Comparison of ENCODE assay signal across 10 cellular contexts in genomic region chr17:78329263-78330059, GRCh38. TPM values are rescaled to one million over a fixed set of nuclear protein-coding genes. Genes with fewer than 3 reads are reported as not detected.
DNase-seq lines count a peak whose midpoint lies in the region; ATAC-seq, FAIRE-seq and TF ChIP-seq lines count a peak whose summit lies in the region.
"Had no signal": no experiment of that assay in that cellular context is flagged by ENCODE, and none has a peak within 500 bp of the region (broad histone marks: within the 10 kb centered on the region; RNA-seq: fewer than 3 reads in every experiment).

No MANE protein-coding gene starts in this region.

- H3K18ac ChIP-seq in H9 (ENCODE audit: insufficient read length, low read depth, low read length): no peak overlapping the region

- no peak overlapping the region for H3K56ac ChIP-seq in H9 (ENCODE audit: insufficient read length, low read depth, low read length)

- H4K91ac ChIP-seq in H9 (ENCODE audit: insufficient read length, low read depth, low read length): no peak overlapping the region

- peak; percentile 69 for ATAC-seq in activated naive CD8-positive, alpha-beta T cell treated with anti-CD3 and anti-CD28 coated beads, Interleukin-2, amount 50 U/mL, for 24 hours
- ATAC-seq in GM21619 (IDR thresholded peaks at IDR 0.05; ENCODE audit: unreplicated experiment) (no peak), HG03196 (IDR thresholded peaks at IDR 0.05; ENCODE audit: unreplicated experiment) (no peak)

- no peak overlapping the region for H3K23ac ChIP-seq in H9 (ENCODE audit: insufficient read length, low read depth, low read length)

- H3K27me3 Mint-ChIP-seq in activated naive CD8-positive, alpha-beta T cell treated with anti-CD3 and anti-CD28 coated beads, Interleukin-2, amount 50 U/mL, for 24 hours: no peaks in the 10 kb centered on the region
- peaks cover 2% of the 10 kb centered on the region for H3K27me3 Mint-ChIP-seq in H9 (ENCODE audit: low read depth)

- no peak overlapping the region for H3K4me2 ChIP-seq in H9 (ENCODE audit: insufficient read depth, insufficient read length, low read length)

- no peak overlapping the region for H3K4ac ChIP-seq in H9 (ENCODE audit: low read depth, low read length)

- peak; percentile 63 for DNase-seq in CD1c-positive myeloid dendritic cell (ENCODE audit: extremely low spot score)
- DNase-seq in HTR-8/SVneo (ENCODE audit: insufficient read length, low spot score): peak; percentile 85
- DNase-seq in activated naive CD8-positive, alpha-beta T cell treated with anti-CD3 and anti-CD28 coated beads, Interleukin-2, amount 50 U/mL, for 24 hours: peak; percentile 60
- DNase-seq in myocyte (ENCODE audit: low read depth): peak; percentile 92
- no peak for DNase-seq in NCI-H774 (lab: John Stamatoyannopoulos, UW)
- DNase-seq in H9: no peak

- no peaks in the 10 kb centered on the region for H3K79me1 ChIP-seq in H9 (ENCODE audit: insufficient read depth, low read depth, low read length, poor library complexity, severe bottlenecking)

- H3K36me3 Mint-ChIP-seq in activated naive CD8-positive, alpha-beta T cell treated with anti-CD3 and anti-CD28 coated beads, Interleukin-2, amount 50 U/mL, for 24 hours (ENCODE audit: low read depth): no peaks in the 10 kb centered on the region
- no peaks in the 10 kb centered on the region for H3K36me3 Mint-ChIP-seq in H9 (ENCODE audit: insufficient read depth in 1 of 3, low read depth in 3 of 3)
- H3K36me3 Mint-ChIP-seq: IgD-negative memory B cell had no signal

- H2BK120ac ChIP-seq in H9 (ENCODE audit: low read depth, low read length, poor library complexity, severe bottlenecking): no peak overlapping the region

- H2BK15ac ChIP-seq in H9 (ENCODE audit: low read depth, low read length): no peak overlapping the region

- no peaks in the 10 kb centered on the region for H3K79me2 ChIP-seq in H9 (ENCODE audit: insufficient read depth, low read length)

- no peak overlapping the region for H4K8ac ChIP-seq in H9 (replicated peaks; ENCODE audit: insufficient read length, low read depth, low read length)

- H2BK20ac ChIP-seq in H9 (ENCODE audit: low read depth, low read length, poor library complexity, severe bottlenecking): no peak overlapping the region

- no peak overlapping the region for H4K5ac ChIP-seq in H9 (ENCODE audit: insufficient read length, low read depth, low read length)

- WGBS in H9 (ENCODE audit: extremely low coverage, insufficient read length, low lambda C conversion rate): no CpG with 5 or more reads among the region's 16 CpGs

- FAIRE-seq in HTR-8/SVneo (lab: Jason Lieb, UNC): peak; percentile 23
- FAIRE-seq: GM18507 had no signal

- H2AK5ac ChIP-seq in H9 (ENCODE audit: insufficient read length, low read length): no peak overlapping the region

- TF ChIP-seq CTCF in H9 (conservative IDR thresholded peaks at IDR 0.05): no peak

- peaks cover 4% of the 10 kb centered on the region; the same call in 1 of the 2 replicates for H3K4me1 ChIP-seq in H9 (ENCODE audit: insufficient read depth, low read length)

- H3K4me3 Mint-ChIP-seq in activated naive CD8-positive, alpha-beta T cell treated with anti-CD3 and anti-CD28 coated beads, Interleukin-2, amount 50 U/mL, for 24 hours: peak overlapping the region; percentile 1
- H3K4me3 Mint-ChIP-seq in H9: no peak overlapping the region
- H3K4me3 Mint-ChIP-seq: IgD-negative memory B cell had no signal

- no peaks in the 10 kb centered on the region for H3K9me3 Mint-ChIP-seq in activated naive CD8-positive, alpha-beta T cell treated with anti-CD3 and anti-CD28 coated beads, Interleukin-2, amount 50 U/mL, for 24 hours
- H3K9me3 Mint-ChIP-seq in H9: no peaks in the 10 kb centered on the region
- H3K9me3 Mint-ChIP-seq: IgD-negative memory B cell had no signal

- no peaks in the 10 kb centered on the region for H3K23me2 ChIP-seq in H9 (ENCODE audit: insufficient read length, low read depth, low read length, poor library complexity, severe bottlenecking)

- H2BK12ac ChIP-seq in H9 (ENCODE audit: insufficient read length, low read depth, low read length): no peak overlapping the region

- no peak overlapping the region for H3T11ph ChIP-seq in H9 (ENCODE audit: low read length)

- no peak overlapping the region; the same call in 1 of the 2 replicates for H3K14ac ChIP-seq in H9 (ENCODE audit: insufficient read depth, low read length)

- no peak overlapping the region for H2BK5ac ChIP-seq in H9 (ENCODE audit: insufficient read length, low read length)

- no peak overlapping the region for H3K27ac ChIP-seq in H9 (ENCODE audit: insufficient read length, low read depth, low read length)

- H2AFZ ChIP-seq in H9 (ENCODE audit: low read length): no peak overlapping the region

- no peaks in the 10 kb centered on the region for H3K27me3 ChIP-seq in H9 (ENCODE audit: insufficient read depth, low read length)

- H3K27ac Mint-ChIP-seq in activated naive CD8-positive, alpha-beta T cell treated with anti-CD3 and anti-CD28 coated beads, Interleukin-2, amount 50 U/mL, for 24 hours: peak overlapping the region; percentile 61
- H3K27ac Mint-ChIP-seq in H9: no peak overlapping the region; a peak in 1 of 7 replicates

- H3K4me1 Mint-ChIP-seq in activated naive CD8-positive, alpha-beta T cell treated with anti-CD3 and anti-CD28 coated beads, Interleukin-2, amount 50 U/mL, for 24 hours: peaks cover 38% of the 10 kb centered on the region
- H3K4me1 Mint-ChIP-seq in H9: peaks cover 14 to 18% of the 10 kb centered on the region in 2 experiments

- H3K9me3 ChIP-seq in H9 (ENCODE audit: control insufficient read depth, low read depth, low read length): no peaks in the 10 kb centered on the region

- H4K20me1 ChIP-seq in H9 (ENCODE audit: control insufficient read depth, insufficient read depth, insufficient read length): no peaks in the 10 kb centered on the region

- H3K9ac ChIP-seq in H9 (ENCODE audit: extremely low read depth, insufficient read length, low read length): no peak overlapping the region

RNA-seq across cellular contexts. Expression of gene SOCS3, which starts 30.4 kb away (rescaled TPM):
- total RNA-seq in myocyte (36.0 and 38.3 TPM in 2 replicates), H9 (2021) (9.5 and 9.6 TPM in 2 replicates)
- polyA plus RNA-seq in myocyte (2012): 10.1 TPM

RNA-seq across cellular contexts. Expression of gene PGS1, which starts 49.0 kb away (rescaled TPM):
- total RNA-seq in myocyte (37.9 and 53.2 TPM in 2 replicates), H9 (2021) (41.8 and 45.7 TPM in 2 replicates)
- 32.8 TPM for polyA plus RNA-seq in myocyte (2012)

Comparison
In these comparisons a context has a peak if more than half of its experiments do, and no peak if none do; other contexts are left out.
1. DNase-seq: peak in CD1c-positive myeloid dendritic cell (single experiment), HTR-8/SVneo (single experiment), activated naive CD8-positive, alpha-beta T cell treated with anti-CD3 and anti-CD28 coated beads, Interleukin-2, amount 50 U/mL, for 24 hours (single experiment) and myocyte (single experiment); none in NCI-H774 (single experiment) and H9 (single experiment).